10 cellular contexts compared by ENCODE assay signal in the genomic region with DNA sequence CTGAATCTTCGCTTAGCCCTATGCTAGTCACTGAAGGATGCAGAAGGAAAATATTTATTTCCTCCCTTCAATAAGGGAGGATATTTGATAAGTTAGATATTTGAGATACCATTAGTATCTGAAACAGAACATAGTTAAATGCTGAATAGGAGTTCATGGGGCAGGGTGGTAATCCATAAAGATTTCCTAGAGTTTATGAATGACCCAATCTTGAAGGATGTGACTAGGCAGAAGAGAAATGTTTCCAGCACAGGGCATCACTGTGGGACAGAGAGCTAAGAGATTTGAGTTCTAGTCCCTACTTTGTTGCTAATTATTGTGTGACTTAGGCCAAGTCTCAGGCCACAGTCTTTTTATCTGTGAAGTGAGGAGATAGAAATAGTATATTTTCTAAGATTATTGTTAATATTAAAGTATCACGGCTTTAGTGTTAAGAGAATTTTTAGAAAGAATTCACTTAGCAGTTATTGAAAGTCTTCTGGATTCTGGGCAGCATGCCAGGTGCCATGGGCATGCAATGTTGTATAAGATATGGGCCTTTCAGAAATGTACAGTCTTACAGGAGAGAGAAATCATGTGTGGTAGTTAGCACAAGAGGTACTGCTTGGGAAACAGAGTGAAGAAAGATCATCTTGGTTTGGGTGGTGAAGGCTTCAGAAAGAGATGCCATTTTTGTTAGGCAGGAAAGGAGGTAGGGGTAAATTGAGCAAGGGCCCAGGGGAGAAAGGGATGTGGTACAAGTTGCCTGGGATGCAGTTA. TPM values are rescaled to one million over a fixed set of nuclear protein-coding genes. Genes with fewer than 3 reads are reported as not detected.
A peak's percentile ranks its signal among the peaks of the same experiment; 100 is the strongest.
DNase-seq lines count a peak whose midpoint lies in the region; FAIRE-seq and TF ChIP-seq lines count a peak whose summit lies in the region.
"Had no signal": no experiment of that assay in that cellular context is flagged by ENCODE, and none has a peak within 500 bp of the region (broad histone marks: within the 10 kb centered on the region; RNA-seq: fewer than 3 reads in every experiment).

No MANE protein-coding gene starts in this region.

- no peak overlapping the region for H3K56ac ChIP-seq in H1 (replicated peaks; ENCODE audit: insufficient read length, low read depth, low read length)

- H3K79me2 ChIP-seq in H1 (ENCODE audit: control insufficient read depth in 1 of 2, insufficient read depth in 2 of 2, low read length in 2 of 2), result peaks cover 0 to 73% of the 10 kb centered on the region in 2 experiments
- peaks cover 72% of the 10 kb centered on the region for H3K79me2 ChIP-seq in neural progenitor cell (ENCODE audit: low read depth)

- no peak overlapping the region; the same call in 1 of the 2 replicates for H2BK15ac ChIP-seq in H1 (ENCODE audit: low read length)

- no peak overlapping the region for H3K23ac ChIP-seq in H1 (ENCODE audit: insufficient read length)

- no peak overlapping the region; the same call in 1 of the 2 replicates for H3K18ac ChIP-seq in H1 (ENCODE audit: extremely low read depth, low read length)

- TF ChIP-seq RAD21 in H1 (IDR thresholded peaks at IDR 0.05 in 1 of 2, conservative IDR thresholded peaks at IDR 0.05 in 1 of 2; ENCODE audit: low read depth in 2 of 2, low read length in 2 of 2), result no peak

- H3K9me3 Mint-ChIP-seq in neural progenitor cell, result no peaks in the 10 kb centered on the region
- H3K9me3 Mint-ChIP-seq in HFFc6, result no peaks in the 10 kb centered on the region
- H3K9me3 Mint-ChIP-seq: CD8-positive, alpha-beta memory T cell had no signal

- H3K9ac ChIP-seq in BLaER1 (no peak overlapping the region), H1 (replicated peaks in 1 of 4; ENCODE audit: extremely low read depth in 1 of 4, low read depth in 3 of 4, low read length in 3 of 4) (no peak overlapping the region), neural progenitor cell (no peak overlapping the region)

- peak overlapping the region; percentile 60 for H3K4me2 ChIP-seq in BLaER1
- H3K4me2 ChIP-seq in H1 (ENCODE audit: insufficient read depth in 1 of 2, low read depth in 2 of 2, low read length in 2 of 2), result no peak overlapping the region
- H3K4me2 ChIP-seq in neural progenitor cell, result peak overlapping the region; percentile 42

- H4K8ac ChIP-seq in H1 (ENCODE audit: extremely low read depth, insufficient read depth, low read length), result no peak overlapping the region

- H3K27me3 ChIP-seq in BLaER1 (no peaks in the 10 kb centered on the region), H1 (replicated peaks in 1 of 4; ENCODE audit: control insufficient read depth in 3 of 4, extremely low read depth in 1 of 4, insufficient read depth in 3 of 4, low read length in 3 of 4) (no peaks in the 10 kb centered on the region), neural progenitor cell (no peaks in the 10 kb centered on the region)

- H3K9me3 ChIP-seq in BLaER1 (no peaks in the 10 kb centered on the region), H1 (ENCODE audit: insufficient read depth in 2 of 2, low read depth in 1 of 2, low read length in 1 of 2) (no peaks in the 10 kb centered on the region), neural progenitor cell (ENCODE audit: low read depth) (no peaks in the 10 kb centered on the region)

- H3K4me1 ChIP-seq in BLaER1 (peaks cover 47% of the 10 kb centered on the region), H1 (replicated peaks in 1 of 4; ENCODE audit: control insufficient read depth in 3 of 4, insufficient read depth in 4 of 4, low read length in 3 of 4) (peaks cover 3 to 17% (median 12%) of the 10 kb centered on the region in 4 experiments; a peak in 6 of 7 replicates), neural progenitor cell (peaks cover 25% of the 10 kb centered on the region)

- H3K4me1 Mint-ChIP-seq in neural progenitor cell (no peaks in the 10 kb centered on the region), HFFc6 (ENCODE audit: low read depth) (peaks cover 17% of the 10 kb centered on the region)
- H3K4me1 Mint-ChIP-seq: CD8-positive, alpha-beta memory T cell had no signal

- no peak overlapping the region for H2BK5ac ChIP-seq in H1 (ENCODE audit: low read depth, low read length)

- H4K5ac ChIP-seq in H1 (ENCODE audit: insufficient read length, low read depth, low read length), result no peak overlapping the region

- H2BK120ac ChIP-seq in H1 (replicated peaks; ENCODE audit: low read depth, low read length), result no peak overlapping the region

- 94% methylated on average over 2 of the region's 2 CpGs; no CpG with 5 or more reads in 1 of the 2 experiments for WGBS in H1 (ENCODE audit: extremely low coverage in 1 of 2, insufficient coverage in 1 of 2, insufficient read length in 1 of 2, insufficient replicate concordance in 2 of 2, low coverage in 1 of 2, low lambda C conversion rate in 2 of 2, missing lambda C conversion rate in 1 of 2), 2 experiments

- H3K27ac ChIP-seq in BLaER1, result no peak overlapping the region
- no peak overlapping the region for H3K27ac ChIP-seq in H1 (ENCODE audit: low read depth, low read length)
- peak overlapping the region; percentile 57 for H3K27ac ChIP-seq in neural progenitor cell

- CTCF ChIA-PET in H1 (lab: Charles Lee; ENCODE audit: partially characterized antibody), result interaction anchor here (0.6 to 1.1 kb wide), 2 partner anchors 23 to 178 kb away, joined by 3 to 5 read pairs; no protein-coding TSS in a partner anchor

- no peak overlapping the region for H2BK12ac ChIP-seq in H1 (ENCODE audit: low read depth, low read length)

- H3K4me3 ChIP-seq in BLaER1 (no peak overlapping the region), NB4 (ENCODE audit: low read depth, low read length) (no peak overlapping the region), H1 (ENCODE audit: extremely low read depth in 1 of 4, insufficient read depth in 2 of 4, low read depth in 3 of 4, low read length in 4 of 4) (no peak overlapping the region), neural progenitor cell (no peak overlapping the region)

- H2AK5ac ChIP-seq in H1 (ENCODE audit: low read depth, low read length), result no peak overlapping the region

- H3K27ac Mint-ChIP-seq in neural progenitor cell (no peak overlapping the region), HFFc6 (no peak overlapping the region)
- H3K27ac Mint-ChIP-seq: CD8-positive, alpha-beta memory T cell had no signal

- TF ChIP-seq POLR2A in NB4 (IDR thresholded peaks at IDR 0.05; ENCODE audit: extremely low read depth, insufficient read length), result no peak
- TF ChIP-seq POLR2A in H1 (IDR thresholded peaks at IDR 0.05; ENCODE audit: control extremely low read depth in 1 of 2, low read depth in 2 of 2, low read length in 2 of 2), result no peak

- POLR2A ChIA-PET in H1 (lab: Charles Lee; ENCODE audit: partially characterized antibody), result interaction anchor here (0.9 to 1.2 kb wide), 2 partner anchors 9 to 15 kb away, joined by 3 to 4 read pairs; no protein-coding TSS in a partner anchor

- TF ChIP-seq EP300 in H1 (IDR thresholded peaks at IDR 0.05; ENCODE audit: borderline replicate concordance in 1 of 2, low read depth in 2 of 2, low read length in 2 of 2), result no peak

- H3F3A ChIP-seq in neural progenitor cell (ENCODE audit: low read depth), result peaks cover 30% of the 10 kb centered on the region

- TF ChIP-seq CTCF in NB4 (IDR thresholded peaks at IDR 0.05; ENCODE audit: low read depth, low read length) (no peak), H1 (IDR thresholded peaks at IDR 0.05; ENCODE audit: control extremely low read depth in 1 of 3, insufficient read depth in 1 of 3, low read depth in 1 of 3, low read length in 3 of 3) (no peak), neural progenitor cell (IDR thresholded peaks at IDR 0.05) (no peak), HFFc6 (IDR thresholded peaks at IDR 0.05) (no peak)

- H3K14ac ChIP-seq in H1 (ENCODE audit: insufficient read length), result no peak overlapping the region

- peak overlapping the region; percentile 34 for H4K91ac ChIP-seq in H1 (replicated peaks; ENCODE audit: insufficient read length, low read length)

- no peak overlapping the region for H3K4ac ChIP-seq in H1 (replicated peaks; ENCODE audit: insufficient read length, low read depth, low read length)

- H3K36me3 ChIP-seq in BLaER1, result no peaks in the 10 kb centered on the region
- peaks cover 0 to 4% (median 0%) of the 10 kb centered on the region in 4 experiments; a peak in 1 of 8 replicates for H3K36me3 ChIP-seq in H1 (ENCODE audit: control insufficient read depth in 2 of 4, insufficient read depth in 4 of 4, low read length in 3 of 4)
- H3K36me3 ChIP-seq in neural progenitor cell, result no peaks in the 10 kb centered on the region

- H3K4me3 Mint-ChIP-seq in neural progenitor cell (no peak overlapping the region), HFFc6 (no peak overlapping the region)
- H3K4me3 Mint-ChIP-seq: CD8-positive, alpha-beta memory T cell had no signal

- DNase-seq in NB4 (ENCODE audit: low read depth) (peak; percentile 35), H1 (ENCODE audit: low read depth in 1 of 2, low spot score in 2 of 2) (no peak), neural progenitor cell (ENCODE audit: low spot score) (no peak), T-helper 9 cell (no peak), NCI-H526 treated with DMSO at 0.1 percent for 48 hours (lab: John Stamatoyannopoulos, UW) (no peak), HFFc6 (no peak)
- no peak for DNase-seq in stimulated activated CD4-positive, alpha-beta T cell treated with anti-CD3 and anti-CD28 coated beads, Interleukin-4, amount 100 ng/mL, for 4 hours
- DNase-seq: CD8-positive, alpha-beta memory T cell; NCI-H187 treated with DMSO at 0.1 percent for 48 hours had no signal

- FAIRE-seq in H1 (lab: Jason Lieb, UNC), result no peak

- H4K20me1 ChIP-seq in BLaER1, result no peaks in the 10 kb centered on the region
- H4K20me1 ChIP-seq in H1 (replicated peaks in 1 of 2; ENCODE audit: control insufficient read depth in 1 of 2, insufficient read depth in 2 of 2, low read length in 2 of 2), result peaks cover 4 to 15% of the 10 kb centered on the region in 2 experiments
- peaks cover 21% of the 10 kb centered on the region for H4K20me1 ChIP-seq in neural progenitor cell (ENCODE audit: low read depth)

- H3K27me3 Mint-ChIP-seq in neural progenitor cell (ENCODE audit: insufficient read depth, low read depth) (no peaks in the 10 kb centered on the region), HFFc6 (ENCODE audit: insufficient read depth) (no peaks in the 10 kb centered on the region)

- H3K79me1 ChIP-seq in H1 (ENCODE audit: low read depth, low read length), result peaks cover 4% of the 10 kb centered on the region

- H3K36me3 Mint-ChIP-seq in neural progenitor cell (peaks cover 2% of the 10 kb centered on the region), HFFc6 (ENCODE audit: low read depth) (no peaks in the 10 kb centered on the region)

- no peaks in the 10 kb centered on the region for H3K23me2 ChIP-seq in H1 (ENCODE audit: low read depth, low read length)

- H2BK20ac ChIP-seq in H1 (ENCODE audit: low read length), result no peak overlapping the region

- H2AFZ ChIP-seq in H1 (ENCODE audit: low read length) (no peak overlapping the region), neural progenitor cell (replicated peaks) (no peak overlapping the region)

RNA-seq across cellular contexts. Expression of a gene that starts 24.0 kb away (rescaled TPM):
- total RNA-seq in H1 (2021; fragmentation: NEBNext Ultra II Directional; extraction: Animal tissue kit (Norgen Biotek cat#: 25700)), result 37.5 TPM in 2 replicates
- polyA plus RNA-seq in H1 (2011; rRNA removed), result 9.8 and 14.8 TPM in 2 replicates
- 17.2 TPM for polyA plus RNA-seq in H1 (2011; cell fraction: cytosol; rRNA removed)
- 5.7 TPM for polyA plus RNA-seq in H1 (2011; cell fraction: nucleus; rRNA removed)
- polyA plus RNA-seq in H1 (2012, experiment 1 of 2), result 20.1 to 31.4 TPM (median 23.6 TPM) in 4 replicates
- 1.9 TPM for polyA plus RNA-seq in H1 (2012, experiment 2 of 2)
- 23.1 TPM for polyA plus RNA-seq in H1 (2013, experiment 1 of 2)
- polyA plus RNA-seq in H1 (2013, experiment 2 of 2), result 23.0 TPM
- polyA minus RNA-seq in H1 (2011; rRNA and poly(A)+ RNA removed), result 20.3 and 20.4 TPM in 2 replicates
- 16.1 TPM for polyA minus RNA-seq in H1 (2011; cell fraction: cytosol; rRNA and poly(A)+ RNA removed)
- polyA minus RNA-seq in H1 (2011; cell fraction: nucleus; rRNA and poly(A)+ RNA removed), result 18.2 TPM
- total RNA-seq in neural progenitor cell (ENCODE audit: low replicate concordance), result 18.3 and 25.5 TPM in 2 replicates
- 10 to 100 TPM; 32.0 to 44.6 (median 37.0) TPM for total RNA-seq in HFFc6 (2021; fragmentation: NEBNext Ultra II Directional; extraction: Animal tissue kit (Norgen Biotek cat#: 25700))

Comparison
In these comparisons a context has a peak if more than half of its experiments do, and no peak if none do; other contexts are left out.
1. H3K4me2 ChIP-seq: peak in BLaER1 (single experiment) and neural progenitor cell (single experiment); none in H1 (0 of 2).